Comparison of ENCODE assay signal across 29 cellular contexts in the genomic region with DNA sequence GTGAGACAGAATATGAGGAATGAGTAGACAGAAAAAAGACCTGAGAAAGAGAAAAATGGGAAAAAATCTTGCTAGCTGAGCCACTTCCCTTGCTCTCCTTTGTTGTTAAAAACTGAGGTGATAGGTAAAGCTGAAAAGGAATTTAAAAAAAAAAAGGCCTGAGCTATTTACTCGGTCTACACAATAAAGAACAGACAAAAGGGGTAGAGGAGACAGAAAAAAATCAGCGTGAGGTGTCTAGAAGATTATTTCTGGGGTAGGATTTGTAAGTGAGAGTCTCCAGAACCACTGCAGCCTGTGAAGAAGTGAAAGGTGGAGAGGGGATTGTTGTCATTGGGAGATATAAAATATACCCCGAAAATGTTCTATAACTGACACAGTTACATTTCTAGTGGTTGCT.
"Had no signal": no experiment of that assay in that cellular context is flagged by ENCODE, and none has a peak within 500 bp of the region (broad histone marks: within the 10 kb centered on the region; RNA-seq: fewer than 3 reads in every experiment).

No MANE protein-coding gene starts in this region.

- H3K27ac Mint-ChIP-seq: naive thymus-derived CD8-positive, alpha-beta T cell; nephron; progenitor cell of endocrine pancreas; stimulated activated memory B cell treated with anti-CD40 and anti-IgM and Interleukin-4, amounts not matched to agents 10 μg/mL and 1 μg/mL and 100 μg/mL, for 72 hours; stimulated activated naive CD8-positive, alpha-beta T cell treated with anti-CD3 and anti-CD28 coated beads, Interleukin-15, amount 100 ng/mL, for 72 hours; type B pancreatic cell had no signal

- H3K36me3 ChIP-seq: lower lobe of right lung, neutrophil, right atrium auricular region, right lobe of liver, tibial nerve, uterus had no signal

- H2AFZ ChIP-seq: hepatocyte had no signal

- H3K9me3 ChIP-seq: lower lobe of right lung, neutrophil, right atrium auricular region, right lobe of liver, tibial nerve, uterus had no signal

- H3K4me3 Mint-ChIP-seq: naive thymus-derived CD8-positive, alpha-beta T cell; nephron; neural crest cell; stimulated activated memory B cell treated with anti-CD40 and anti-IgM and Interleukin-4, amounts not matched to agents 10 μg/mL and 1 μg/mL and 100 μg/mL, for 72 hours; stimulated activated naive CD8-positive, alpha-beta T cell treated with anti-CD3 and anti-CD28 coated beads, Interleukin-15, amount 100 ng/mL, for 72 hours; type B pancreatic cell had no signal

- H3K4me1 Mint-ChIP-seq: naive thymus-derived CD8-positive, alpha-beta T cell; neural crest cell; stimulated activated memory B cell treated with anti-CD40 and anti-IgM and Interleukin-4, amounts not matched to agents 10 μg/mL and 1 μg/mL and 100 μg/mL, for 72 hours; stimulated activated naive CD8-positive, alpha-beta T cell treated with anti-CD3 and anti-CD28 coated beads, Interleukin-15, amount 100 ng/mL, for 72 hours had no signal

- ATAC-seq: left cardiac atrium; left lobe of liver; left ventricle myocardium superior; lower lobe of right lung; naive thymus-derived CD8-positive, alpha-beta T cell; right lobe of liver; stimulated activated memory B cell treated with anti-CD40 and anti-IgM and Interleukin-4, amounts not matched to agents 10 μg/mL and 1 μg/mL and 100 μg/mL, for 72 hours; stimulated activated naive CD8-positive, alpha-beta T cell treated with anti-CD3 and anti-CD28 coated beads, Interleukin-15, amount 100 ng/mL, for 72 hours had no signal

- H3K79me2 ChIP-seq: hepatocyte had no signal

- H3K27me3 Mint-ChIP-seq: stimulated activated memory B cell treated with anti-CD40 and anti-IgM and Interleukin-4, amounts not matched to agents 10 μg/mL and 1 μg/mL and 100 μg/mL, for 72 hours; type B pancreatic cell had no signal

- H3K27ac ChIP-seq: hepatocyte, lower lobe of right lung, neutrophil, right atrium auricular region, right lobe of liver, tibial nerve, uterus had no signal

- H3K4me2 ChIP-seq: hepatocyte, smooth muscle cell had no signal

- H3K4me3 ChIP-seq: hepatocyte, lower lobe of right lung, right atrium auricular region, right lobe of liver, smooth muscle cell, tibial nerve, uterus had no signal

- H3K27me3 ChIP-seq: hepatocyte, right atrium auricular region, right lobe of liver, tibial nerve, uterus had no signal

- H3K4me1 ChIP-seq: lower lobe of right lung, right atrium auricular region, right lobe of liver, tibial nerve, uterus had no signal

- H3K9me3 Mint-ChIP-seq: naive thymus-derived CD8-positive, alpha-beta T cell; nephron; neural crest cell; stimulated activated memory B cell treated with anti-CD40 and anti-IgM and Interleukin-4, amounts not matched to agents 10 μg/mL and 1 μg/mL and 100 μg/mL, for 72 hours; stimulated activated naive CD8-positive, alpha-beta T cell treated with anti-CD3 and anti-CD28 coated beads, Interleukin-15, amount 100 ng/mL, for 72 hours; type B pancreatic cell had no signal

- H3K36me3 Mint-ChIP-seq: naive thymus-derived CD8-positive, alpha-beta T cell; stimulated activated memory B cell treated with anti-CD40 and anti-IgM and Interleukin-4, amounts not matched to agents 10 μg/mL and 1 μg/mL and 100 μg/mL, for 72 hours; type B pancreatic cell had no signal

- FAIRE-seq: keratinocyte had no signal

- DNase-seq: kidney glomerular epithelial cell; left cardiac atrium; left ventricle myocardium superior; lower lobe of right lung; mammary epithelial cell; mesenchymal stem cell; naive thymus-derived CD8-positive, alpha-beta T cell; occipital lobe; right lobe of liver; stimulated activated CD4-positive, alpha-beta T cell treated with anti-CD3 and anti-CD28 coated beads, Interleukin-1b, Interleukin-23, amount 100 ng/mL, for 48 hours; stimulated activated CD4-positive, alpha-beta T cell treated with anti-CD3 and anti-CD28 coated beads, Interleukin-2, amount 100 ng/mL, for 48 hours; stimulated activated CD4-positive, alpha-beta T cell treated with anti-CD3 and anti-CD28 coated beads, Interleukin-4, amount 100 ng/mL, for 4 hours; stimulated activated CD8-positive, alpha-beta memory T cell treated with anti-CD3 and anti-CD28 coated beads, Interleukin-4, amount 100 ng/mL, for 48 hours; stimulated activated naive CD4-positive, alpha-beta T cell treated with Interleukin-2 at 50 U/mL for 16 hours; stimulated activated naive CD8-positive, alpha-beta T cell treated with anti-CD3 and anti-CD28 coated beads, Interleukin-15, amount 100 ng/mL, for 72 hours; substantia nigra; uterus had no signal
